Comparison of ENCODE assay signal across 28 cellular contexts in the genomic region with DNA sequence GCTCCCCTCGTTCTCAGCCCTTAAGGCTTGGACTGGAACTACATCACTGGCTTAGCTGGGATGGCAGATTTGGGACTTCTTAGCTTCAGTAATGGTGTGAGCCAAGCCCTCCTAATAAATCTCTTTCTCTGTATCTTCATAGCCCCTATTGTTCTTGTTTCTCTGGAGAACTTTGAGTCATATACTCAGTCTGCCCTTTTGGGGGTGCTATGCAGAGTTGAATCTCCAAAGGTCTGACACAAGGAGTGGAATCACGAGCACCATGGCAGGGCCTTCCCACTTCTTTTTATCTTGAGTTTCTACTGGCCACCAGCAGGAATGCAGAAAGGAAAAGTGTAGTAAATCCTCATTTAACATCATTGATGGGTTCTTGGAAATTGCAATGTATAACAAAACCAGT. TPM values are rescaled to one million over a fixed set of nuclear protein-coding genes. Genes with fewer than 3 reads are reported as not detected.
A peak's percentile ranks its signal among the peaks of the same experiment; 100 is the strongest.
DNase-seq lines count a peak whose midpoint lies in the region; ATAC-seq and TF ChIP-seq lines count a peak whose summit lies in the region.
"Had no signal": no experiment of that assay in that cellular context is flagged by ENCODE, and none has a peak within 500 bp of the region (broad histone marks: within the 10 kb centered on the region; RNA-seq: fewer than 3 reads in every experiment).

No MANE protein-coding gene starts in this region.

- no peaks in the 10 kb centered on the region for H3K9me3 Mint-ChIP-seq in activated CD4-positive, alpha-beta T cell treated with anti-CD3 and anti-CD28 coated beads, Interleukin-2, amount 10 ng/mL, durations not matched to agents 24 days and 14 days
- no peaks in the 10 kb centered on the region for H3K9me3 Mint-ChIP-seq in activated CD4-positive, alpha-beta T cell treated with anti-CD3 and anti-CD28 coated beads for 36 hours (ENCODE audit: low read depth)
- no peaks in the 10 kb centered on the region for H3K9me3 Mint-ChIP-seq in progenitor cell of endocrine pancreas (ENCODE audit: low read depth)
- H3K9me3 Mint-ChIP-seq: CD14-positive monocyte; CD8-positive, alpha-beta memory T cell had no signal

- POLR2A ChIA-PET in activated CD4-positive, alpha-beta T cell treated with anti-CD3 and anti-CD28 coated beads for 36 hours (lab: Charles Lee): interaction anchor here (0.6 to 0.7 kb wide), 2 partner anchors 17 to 102 kb away, joined by 3 to 6 read pairs; no protein-coding TSS in a partner anchor

- no peaks in the 10 kb centered on the region for H3K4me1 ChIP-seq in BE2C

- DNase-seq in activated CD4-positive, alpha-beta T cell treated with anti-CD3 and anti-CD28 coated beads, Interleukin-2, amount 10 ng/mL, durations not matched to agents 24 days and 14 days: peak; percentile 34
- no peak for DNase-seq in activated CD4-positive, alpha-beta T cell treated with anti-CD3 and anti-CD28 coated beads for 36 hours
- DNase-seq in caudate nucleus (lab: John Stamatoyannopoulos, UW) (no peak), T-helper 2 cell (no peak), progenitor cell of endocrine pancreas (ENCODE audit: low spot score, unreplicated experiment) (no peak), BE2C (no peak)
- DNase-seq: CD8-positive, alpha-beta memory T cell; DMS 273 treated with DMSO at 0.1 percent for 48 hours; DMS79; EL; GDM1; GOT3; HCEC 1CT; KBM-7; NCI-H1092; NCI-H1417 treated with DMSO at 0.1 percent for 48 hours; NCI-H1694 treated with DMSO at 0.1 percent for 48 hours; NCI-H2081; NCI-H2227 treated with DMSO at 0.1 percent for 48 hours; NCI-H526 treated with DMSO at 0.1 percent for 48 hours; SHP77 had no signal

- CTCF ChIA-PET in activated CD4-positive, alpha-beta T cell treated with anti-CD3 and anti-CD28 coated beads for 36 hours (lab: Charles Lee): interaction anchor here (0.6 to 0.8 kb wide), 2 partner anchors 72 to 230 kb away, joined by 3 read pairs; no protein-coding TSS in a partner anchor

- no peaks in the 10 kb centered on the region for H3K9me3 ChIP-seq in BE2C

- no peak for ATAC-seq in activated CD4-positive, alpha-beta T cell treated with anti-CD3 and anti-CD28 coated beads for 36 hours
- ATAC-seq: GM12878, Panc1 had no signal

- H3K27ac Mint-ChIP-seq in activated CD4-positive, alpha-beta T cell treated with anti-CD3 and anti-CD28 coated beads, Interleukin-2, amount 10 ng/mL, durations not matched to agents 24 days and 14 days: no peak overlapping the region
- H3K27ac Mint-ChIP-seq in activated CD4-positive, alpha-beta T cell treated with anti-CD3 and anti-CD28 coated beads for 36 hours: no peak overlapping the region
- no peak overlapping the region for H3K27ac Mint-ChIP-seq in progenitor cell of endocrine pancreas
- H3K27ac Mint-ChIP-seq: B cell; CD14-positive monocyte; CD8-positive, alpha-beta memory T cell had no signal

- no peak overlapping the region for H3K4me3 Mint-ChIP-seq in activated CD4-positive, alpha-beta T cell treated with anti-CD3 and anti-CD28 coated beads, Interleukin-2, amount 10 ng/mL, durations not matched to agents 24 days and 14 days
- no peak overlapping the region for H3K4me3 Mint-ChIP-seq in activated CD4-positive, alpha-beta T cell treated with anti-CD3 and anti-CD28 coated beads for 36 hours
- H3K4me3 Mint-ChIP-seq in progenitor cell of endocrine pancreas (ENCODE audit: low read depth): no peak overlapping the region
- H3K4me3 Mint-ChIP-seq: B cell; CD14-positive monocyte; CD8-positive, alpha-beta memory T cell had no signal

- H3K27me3 Mint-ChIP-seq in activated CD4-positive, alpha-beta T cell treated with anti-CD3 and anti-CD28 coated beads, Interleukin-2, amount 10 ng/mL, durations not matched to agents 24 days and 14 days: peaks cover 8% of the 10 kb centered on the region
- no peaks in the 10 kb centered on the region for H3K27me3 Mint-ChIP-seq in activated CD4-positive, alpha-beta T cell treated with anti-CD3 and anti-CD28 coated beads for 36 hours
- no peaks in the 10 kb centered on the region for H3K27me3 Mint-ChIP-seq in progenitor cell of endocrine pancreas

- H3K27me3 ChIP-seq in layer of hippocampus (ENCODE audit: control insufficient read depth, insufficient read depth, low read length) (no peaks in the 10 kb centered on the region), BE2C (no peaks in the 10 kb centered on the region)

- H3K36me3 Mint-ChIP-seq in activated CD4-positive, alpha-beta T cell treated with anti-CD3 and anti-CD28 coated beads, Interleukin-2, amount 10 ng/mL, durations not matched to agents 24 days and 14 days (ENCODE audit: low read depth): no peaks in the 10 kb centered on the region
- H3K36me3 Mint-ChIP-seq in activated CD4-positive, alpha-beta T cell treated with anti-CD3 and anti-CD28 coated beads for 36 hours (ENCODE audit: low read depth): no peaks in the 10 kb centered on the region
- no peaks in the 10 kb centered on the region for H3K36me3 Mint-ChIP-seq in progenitor cell of endocrine pancreas (ENCODE audit: insufficient read depth)
- H3K36me3 Mint-ChIP-seq: CD14-positive monocyte; CD8-positive, alpha-beta memory T cell had no signal

- TF ChIP-seq CTCF in progenitor cell of endocrine pancreas (IDR thresholded peaks at IDR 0.05; ENCODE audit: unreplicated experiment) (no peak), BE2C (IDR thresholded peaks at IDR 0.05; ENCODE audit: low read depth, low read length) (no peak)

- H3K4me3 ChIP-seq in BE2C (ENCODE audit: low read depth, low read length): no peak overlapping the region
- H3K4me3 ChIP-seq: GM12878 had no signal

- peak overlapping the region; percentile 99 for H3K27ac ChIP-seq in caudate nucleus (ENCODE audit: low read depth, low read length)
- H3K27ac ChIP-seq in layer of hippocampus (ENCODE audit: low read depth, low read length): peak overlapping the region; percentile 92
- H3K27ac ChIP-seq: 22Rv1, RWPE1 had no signal

- intact Hi-C loops in activated CD4-positive, alpha-beta T cell treated with anti-CD3 and anti-CD28 coated beads, Interleukin-2, amount 10 ng/mL, durations not matched to agents 24 days and 14 days (cut with micrococcal nuclease): no loop called here
- intact Hi-C loops in activated CD4-positive, alpha-beta T cell treated with anti-CD3 and anti-CD28 coated beads for 36 hours (cut with DNase I, micrococcal nuclease): no loop called here

- H3K4me1 Mint-ChIP-seq in activated CD4-positive, alpha-beta T cell treated with anti-CD3 and anti-CD28 coated beads, Interleukin-2, amount 10 ng/mL, durations not matched to agents 24 days and 14 days: no peaks in the 10 kb centered on the region
- H3K4me1 Mint-ChIP-seq in activated CD4-positive, alpha-beta T cell treated with anti-CD3 and anti-CD28 coated beads for 36 hours: no peaks in the 10 kb centered on the region
- H3K4me1 Mint-ChIP-seq in progenitor cell of endocrine pancreas (ENCODE audit: low read depth): peaks cover 8% of the 10 kb centered on the region
- H3K4me1 Mint-ChIP-seq: B cell; CD14-positive monocyte; CD8-positive, alpha-beta memory T cell had no signal

- H3K36me3 ChIP-seq in BE2C: no peaks in the 10 kb centered on the region

RNA-seq across cellular contexts. Expression of gene TGFA, which starts 13.3 kb away (rescaled TPM):
- not detected in 2 replicates for total RNA-seq in activated CD4-positive, alpha-beta T cell treated with anti-CD3 and anti-CD28 coated beads, Interleukin-2, amount 10 ng/mL, durations not matched to agents 24 days and 14 days
- total RNA-seq in activated CD4-positive, alpha-beta T cell treated with anti-CD3 and anti-CD28 coated beads for 36 hours: under 1 TPM; 0.07 to 0.18 TPM
- total RNA-seq in progenitor cell of endocrine pancreas: 3.0 and 3.8 TPM in 2 replicates
- polyA plus RNA-seq in BE2C (2012; ENCODE audit: insufficient read depth, insufficient read length, low read depth): not detected
- total RNA-seq: B cell had no signal
